In the genomic region with DNA sequence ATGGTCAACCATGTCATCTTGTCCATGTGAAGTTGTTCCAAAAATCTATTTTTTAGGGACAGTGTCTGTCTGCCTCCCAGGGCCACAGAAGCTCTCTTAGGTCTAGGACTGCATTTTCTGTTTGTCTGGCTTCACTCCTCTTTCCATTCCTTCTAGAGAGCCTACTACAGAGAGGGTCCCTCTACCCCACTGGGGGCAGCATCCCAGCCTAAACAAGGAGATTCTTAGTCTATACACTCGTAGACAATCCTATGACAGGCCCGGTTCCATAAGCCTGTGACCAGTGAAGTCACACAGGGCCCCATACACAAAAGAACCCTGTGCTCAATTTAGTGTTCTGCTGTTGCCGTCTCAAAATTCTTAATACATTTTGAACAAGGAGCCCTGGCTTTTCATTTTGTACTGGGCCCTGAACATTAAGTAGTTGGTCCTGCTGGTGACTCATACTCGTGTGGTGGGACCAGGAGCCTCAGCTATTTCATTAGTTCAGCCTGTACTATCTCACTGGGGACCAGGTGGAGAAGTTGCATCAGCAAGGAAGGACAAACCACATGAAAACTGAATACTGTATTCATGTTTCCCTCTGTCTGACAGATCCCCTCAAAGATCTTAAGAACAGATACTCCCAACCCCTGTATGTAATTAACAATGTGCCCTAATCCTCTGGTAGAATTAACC, we compare ENCODE assay signal across 11 cellular contexts. TPM values are rescaled to one million over a fixed set of nuclear protein-coding genes. Genes with fewer than 3 reads are reported as not detected.
DNase-seq lines count a peak whose midpoint lies in the region; TF ChIP-seq lines count a peak whose summit lies in the region.
"Had no signal": no experiment of that assay in that cellular context is flagged by ENCODE, and none has a peak within 500 bp of the region (broad histone marks: within the 10 kb centered on the region; RNA-seq: fewer than 3 reads in every experiment).

No MANE protein-coding gene starts in this region.

- H3K4me1 ChIP-seq in right atrium auricular region = peaks cover 0 to 39% of the 10 kb centered on the region in 2 donors
- H3K4me1 ChIP-seq in urinary bladder (ENCODE audit: insufficient read depth) = no peaks in the 10 kb centered on the region

- no peak overlapping the region for H3K4me3 ChIP-seq in right atrium auricular region
- no peak overlapping the region for H3K4me3 ChIP-seq in fibroblast of villous mesenchyme (ENCODE audit: low read depth, low read length)
- no peak overlapping the region for H3K4me3 ChIP-seq in urinary bladder (ENCODE audit: low read depth, low read length)
- no peak overlapping the region for H3K4me3 ChIP-seq in coronary artery

- WGBS in urinary bladder = 82% methylated on average over 4 of the region's 4 CpGs

- peak overlapping the region in 1 of 2 donors; percentile 20 for H3K27ac ChIP-seq in right atrium auricular region
- H3K27ac ChIP-seq in urinary bladder (ENCODE audit: low read depth) = peak overlapping the region; percentile 28
- no peak overlapping the region for H3K27ac ChIP-seq in coronary artery

- H3K27me3 ChIP-seq in right atrium auricular region = no peaks in the 10 kb centered on the region

- DNase-seq in right atrium auricular region (ENCODE audit: low spot score) (peak; percentile 60), cardiac septum (ENCODE audit: low spot score) (no peak), SW480 (ENCODE audit: low spot score) (peak; percentile 72), fibroblast of villous mesenchyme (ENCODE audit: low read depth) (peak; percentile 85), NCI-H1436 treated with DMSO at 0.1 percent for 48 hours (lab: John Stamatoyannopoulos, UW) (no peak), coronary artery (ENCODE audit: low spot score) (no peak), GM20000 (ENCODE audit: low spot score) (no peak)
- DNase-seq: activated CD4-positive, CD25-positive, alpha-beta regulatory T cell treated with anti-CD3 and anti-CD28 coated beads, Interleukin-2, amount 50 U/mL, for 72 hours had no signal

- no peak for TF ChIP-seq CTCF in right atrium auricular region (IDR thresholded peaks at IDR 0.05)
- TF ChIP-seq CTCF in fibroblast of villous mesenchyme (IDR thresholded peaks at IDR 0.05; ENCODE audit: insufficient read depth, low read depth, low read length) = no peak
- TF ChIP-seq CTCF in coronary artery (IDR thresholded peaks at IDR 0.05) = no peak
- no peak for TF ChIP-seq CTCF in GM20000 (IDR thresholded peaks at IDR 0.05; ENCODE audit: extremely low read depth, missing control alignments)

- H3K9me3 ChIP-seq in right atrium auricular region = no peaks in the 10 kb centered on the region

- H3K36me3 ChIP-seq in right atrium auricular region (no peaks in the 10 kb centered on the region), urinary bladder (ENCODE audit: insufficient read depth) (no peaks in the 10 kb centered on the region)

- intact Hi-C loops in cardiac septum (cut with DNase I) = no loop called here

RNA-seq across cellular contexts. Expression of a gene that starts 23.5 kb away (rescaled TPM):
- total RNA-seq in right atrium auricular region (1 to 10 TPM; 4.0 to 5.9 TPM), cardiac septum (25.1 TPM), fibroblast of villous mesenchyme (2.9 and 3.0 TPM in 2 replicates), urinary bladder (0.63 TPM)
- 2.9 TPM for polyA plus RNA-seq in urinary bladder
- total RNA-seq: activated naive CD4-positive, alpha-beta T cell treated with anti-CD3 and anti-CD28 coated beads, Interleukin-2, amount 50 U/mL, for 72 hours; frontal cortex had no signal

RNA-seq across cellular contexts. Expression of a gene that starts 44.1 kb away (rescaled TPM):
- total RNA-seq in right atrium auricular region (under 1 TPM in 1 of 2 donors, not detected in 1; 0.12 TPM), cardiac septum (1.0 TPM), fibroblast of villous mesenchyme (0.32 TPM in 1 of 2 replicates, not detected in the other), urinary bladder (not detected)
- polyA plus RNA-seq in urinary bladder = 0.03 TPM
- total RNA-seq: activated naive CD4-positive, alpha-beta T cell treated with anti-CD3 and anti-CD28 coated beads, Interleukin-2, amount 50 U/mL, for 72 hours had no signal

Comparison
In these comparisons a context has a peak if more than half of its experiments do, and no peak if none do; other contexts are left out.
1. DNase-seq: peak in right atrium auricular region (single experiment), SW480 (single experiment) and fibroblast of villous mesenchyme (single experiment); none in cardiac septum (single experiment), NCI-H1436 treated with DMSO at 0.1 percent for 48 hours (single experiment), coronary artery (single experiment) and GM20000 (single experiment).